12 cellular contexts compared by ENCODE assay signal in genomic region chr2:173187911-173188788, GRCh38.
DNase-seq lines count a peak whose midpoint lies in the region; ATAC-seq and TF ChIP-seq lines count a peak whose summit lies in the region.
"Had no signal": no experiment of that assay in that cellular context is flagged by ENCODE, and none has a peak within 500 bp of the region (broad histone marks: within the 10 kb centered on the region; RNA-seq: fewer than 3 reads in every experiment).

No MANE protein-coding gene starts in this region.

- no peaks in the 10 kb centered on the region for H3K9me3 Mint-ChIP-seq in HFFc6
- H3K9me3 Mint-ChIP-seq: central memory CD8-positive, alpha-beta T cell had no signal

- H3K27me3 Mint-ChIP-seq in HFFc6 (ENCODE audit: insufficient read depth): no peaks in the 10 kb centered on the region
- H3K27me3 Mint-ChIP-seq: central memory CD8-positive, alpha-beta T cell had no signal

- no peak for TF ChIP-seq CTCF in HFFc6 (IDR thresholded peaks at IDR 0.05)
- TF ChIP-seq CTCF in choroid plexus epithelial cell (conservative IDR thresholded peaks at IDR 0.05; ENCODE audit: low read depth, low read length): no peak
- no peak for TF ChIP-seq CTCF in lung (IDR thresholded peaks at IDR 0.05; ENCODE audit: control extremely low read depth, extremely low read depth)

- WGBS in lung, 2 donors: 70 to 81% methylated on average over 6 of the region's 6 CpGs

- peaks cover 2 to 5% of the 10 kb centered on the region in 2 donors for H3K36me3 ChIP-seq in lung (ENCODE audit: control insufficient read depth in 2 of 2, insufficient read depth in 2 of 2, low read length in 2 of 2)
- H3K36me3 ChIP-seq: BE2C had no signal

- H3K4me3 Mint-ChIP-seq in HFFc6: peak overlapping the region; percentile 65
- H3K4me3 Mint-ChIP-seq: central memory CD8-positive, alpha-beta T cell had no signal

- peak overlapping the region; percentile 43 to 70 for H3K27ac ChIP-seq in lung (ENCODE audit: low read depth in 1 of 2, low read length in 1 of 2)
- H3K27ac ChIP-seq: parathyroid adenoma had no signal

- H3K27ac Mint-ChIP-seq in HFFc6: peak overlapping the region; percentile 57

- H3K9me3 ChIP-seq in lung (ENCODE audit: control insufficient read depth in 2 of 2, insufficient read depth in 1 of 2, low read length in 1 of 2): no peaks in the 10 kb centered on the region
- H3K9me3 ChIP-seq: BE2C had no signal

- peaks cover 91% of the 10 kb centered on the region for H3K4me1 Mint-ChIP-seq in HFFc6 (ENCODE audit: low read depth)
- H3K4me1 Mint-ChIP-seq: central memory CD8-positive, alpha-beta T cell had no signal

- H3K4me1 ChIP-seq in lung (ENCODE audit: control insufficient read depth in 2 of 2, insufficient read depth in 2 of 2, low read length in 2 of 2): peaks cover 0 to 2% of the 10 kb centered on the region in 2 donors
- H3K4me1 ChIP-seq: BE2C had no signal

- no peak for ATAC-seq in lung (ENCODE audit: insufficient read depth, low FRiP score)
- ATAC-seq in GM21367 (IDR thresholded peaks at IDR 0.05; ENCODE audit: unreplicated experiment): no peak

- H3K36me3 Mint-ChIP-seq in HFFc6 (ENCODE audit: low read depth): peaks cover 31% of the 10 kb centered on the region

- H3K4me3 ChIP-seq in choroid plexus epithelial cell (ENCODE audit: low read depth, low read length): no peak overlapping the region
- no peak overlapping the region for H3K4me3 ChIP-seq in lung

- no peaks in the 10 kb centered on the region for H3K27me3 ChIP-seq in lung (ENCODE audit: control insufficient read depth, insufficient read depth)
- H3K27me3 ChIP-seq: BE2C had no signal

- DNase-seq in A172 (ENCODE audit: low spot score) (peak; percentile 16), HFFc6 (peak; percentile 58), choroid plexus epithelial cell (ENCODE audit: low read depth) (peak; percentile 78), lung (ENCODE audit: low spot score) (no peak), GM19238 (ENCODE audit: insufficient read length, low spot score) (no peak)
- no peak for DNase-seq in effector CD8-positive, alpha-beta T cell (lab: John Stamatoyannopoulos, UW)
- DNase-seq in stimulated activated CD4-positive, alpha-beta T cell treated with anti-CD3 and anti-CD28 coated beads, Interleukin-12 subunit alpha, Interleukin-12 subunit beta, amount 100 ng/mL, for 4 hours: no peak
- DNase-seq: BE2C, NCI-H1930 had no signal

Comparison
In these comparisons a context has a peak if more than half of its experiments do, and no peak if none do; other contexts are left out.
1. DNase-seq: peak in A172 (single experiment), HFFc6 (single experiment) and choroid plexus epithelial cell (single experiment); none in lung (single experiment), effector CD8-positive, alpha-beta T cell (single experiment), GM19238 (single experiment) and stimulated activated CD4-positive, alpha-beta T cell treated with anti-CD3 and anti-CD28 coated beads, Interleukin-12 subunit alpha, Interleukin-12 subunit beta, amount 100 ng/mL, for 4 hours (single experiment).